Comparison of ENCODE assay signal across 1 cellular context in genomic region chr1:84700065-84700464, GRCh38.
TF ChIP-seq lines count a peak whose summit lies in the region.

No MANE protein-coding gene starts in this region.

TF ChIP-seq in HepG2, 621 proteins besides CTCF, POLR2A, EP300 and RAD21 (continued from another document):
- no peak for TF ChIP-seq ZBTB39 (CRISPR knock-in tag; IDR thresholded peaks at IDR 0.05)
- no peak for TF ChIP-seq MBNL3 (CRISPR knock-in tag; conservative IDR thresholded peaks at IDR 0.05)
- TF ChIP-seq, protein P1, sequence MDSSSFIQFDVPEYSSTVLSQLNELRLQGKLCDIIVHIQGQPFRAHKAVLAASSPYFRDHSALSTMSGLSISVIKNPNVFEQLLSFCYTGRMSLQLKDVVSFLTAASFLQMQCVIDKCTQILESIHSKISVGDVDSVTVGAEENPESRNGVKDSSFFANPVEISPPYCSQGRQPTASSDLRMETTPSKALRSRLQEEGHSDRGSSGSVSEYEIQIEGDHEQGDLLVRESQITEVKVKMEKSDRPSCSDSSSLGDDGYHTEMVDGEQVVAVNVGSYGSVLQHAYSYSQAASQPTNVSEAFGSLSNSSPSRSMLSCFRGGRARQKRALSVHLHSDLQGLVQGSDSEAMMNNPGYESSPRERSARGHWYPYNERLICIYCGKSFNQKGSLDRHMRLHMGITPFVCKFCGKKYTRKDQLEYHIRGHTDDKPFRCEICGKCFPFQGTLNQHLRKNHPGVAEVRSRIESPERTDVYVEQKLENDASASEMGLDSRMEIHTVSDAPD (CRISPR knock-in tag; IDR thresholded peaks at IDR 0.05): no peak
- TF ChIP-seq, protein P2, sequence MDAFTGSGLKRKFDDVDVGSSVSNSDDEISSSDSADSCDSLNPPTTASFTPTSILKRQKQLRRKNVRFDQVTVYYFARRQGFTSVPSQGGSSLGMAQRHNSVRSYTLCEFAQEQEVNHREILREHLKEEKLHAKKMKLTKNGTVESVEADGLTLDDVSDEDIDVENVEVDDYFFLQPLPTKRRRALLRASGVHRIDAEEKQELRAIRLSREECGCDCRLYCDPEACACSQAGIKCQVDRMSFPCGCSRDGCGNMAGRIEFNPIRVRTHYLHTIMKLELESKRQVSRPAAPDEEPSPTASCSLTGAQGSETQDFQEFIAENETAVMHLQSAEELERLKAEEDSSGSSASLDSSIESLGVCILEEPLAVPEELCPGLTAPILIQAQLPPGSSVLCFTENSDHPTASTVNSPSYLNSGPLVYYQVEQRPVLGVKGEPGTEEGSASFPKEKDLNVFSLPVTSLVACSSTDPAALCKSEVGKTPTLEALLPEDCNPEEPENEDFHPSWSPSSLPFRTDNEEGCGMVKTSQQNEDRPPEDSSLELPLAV (CRISPR knock-in tag; conservative IDR thresholded peaks at IDR 0.05; ENCODE audit: low read depth): no peak
- no peak for TF ChIP-seq TERF1 (CRISPR knock-in tag; IDR thresholded peaks at IDR 0.05)
- no peak for TF ChIP-seq ZNF800 (CRISPR knock-in tag; IDR thresholded peaks at IDR 0.05)
- TF ChIP-seq, protein P3, sequence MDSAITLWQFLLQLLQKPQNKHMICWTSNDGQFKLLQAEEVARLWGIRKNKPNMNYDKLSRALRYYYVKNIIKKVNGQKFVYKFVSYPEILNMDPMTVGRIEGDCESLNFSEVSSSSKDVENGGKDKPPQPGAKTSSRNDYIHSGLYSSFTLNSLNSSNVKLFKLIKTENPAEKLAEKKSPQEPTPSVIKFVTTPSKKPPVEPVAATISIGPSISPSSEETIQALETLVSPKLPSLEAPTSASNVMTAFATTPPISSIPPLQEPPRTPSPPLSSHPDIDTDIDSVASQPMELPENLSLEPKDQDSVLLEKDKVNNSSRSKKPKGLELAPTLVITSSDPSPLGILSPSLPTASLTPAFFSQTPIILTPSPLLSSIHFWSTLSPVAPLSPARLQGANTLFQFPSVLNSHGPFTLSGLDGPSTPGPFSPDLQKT (CRISPR knock-in tag; IDR thresholded peaks at IDR 0.05; ENCODE audit: borderline replicate concordance): no peak
- TF ChIP-seq ZNF879 (CRISPR knock-in tag; IDR thresholded peaks at IDR 0.05): no peak
